In the genomic region with DNA sequence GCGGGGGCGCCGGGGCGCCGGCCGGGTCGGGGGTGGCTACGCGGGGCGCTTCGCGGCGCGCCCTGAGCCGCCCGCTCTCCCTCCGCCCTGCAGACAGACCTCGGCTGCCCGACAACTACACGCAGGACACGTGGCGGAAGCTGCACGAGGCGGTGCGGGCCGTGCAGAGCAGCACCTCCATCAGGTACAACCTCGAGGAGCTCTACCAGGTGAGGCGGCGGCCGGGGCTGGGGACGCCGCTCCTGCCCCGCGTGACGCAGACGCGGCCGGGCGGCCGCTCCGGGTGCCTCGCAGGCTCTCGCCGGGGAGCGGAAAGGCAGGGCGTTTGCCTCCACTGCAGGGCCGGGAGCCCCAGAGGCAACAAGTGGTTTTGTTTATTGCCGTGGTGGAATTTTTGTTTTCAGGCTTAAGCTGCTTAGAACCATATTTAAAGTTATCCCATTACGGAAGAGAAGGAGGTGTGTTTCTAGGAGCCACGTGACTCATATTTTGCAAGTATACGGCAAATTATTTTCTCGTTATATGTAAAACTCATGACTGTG, we compare ENCODE assay signal across 8 cellular contexts. TPM values are rescaled to one million over a fixed set of nuclear protein-coding genes. Genes with fewer than 3 reads are reported as not detected.
A peak's percentile ranks its signal among the peaks of the same experiment; 100 is the strongest.
DNase-seq lines count a peak whose midpoint lies in the region; ATAC-seq and TF ChIP-seq lines count a peak whose summit lies in the region.

No MANE protein-coding gene starts in this region.

- no peak for TF ChIP-seq CTCF in BJ (IDR thresholded peaks at IDR 0.05; ENCODE audit: insufficient read depth, low read depth, low read length)
- TF ChIP-seq CTCF in fibroblast of lung (conservative IDR thresholded peaks at IDR 0.05 in 1 of 2, IDR thresholded peaks at IDR 0.05 in 1 of 2; ENCODE audit: low read depth in 1 of 2, low read length in 2 of 2) = no peak
- TF ChIP-seq CTCF in nephron progenitor cell (IDR thresholded peaks at IDR 0.05) = no peak

- H3K4me3 ChIP-seq in BJ (ENCODE audit: low read depth, low read length) = peak overlapping the region; percentile 77
- peak overlapping the region; percentile 66 to 92 (median 78) for H3K4me3 ChIP-seq in fibroblast of lung (replicated peaks in 1 of 4; ENCODE audit: control extremely low read depth in 1 of 4, insufficient read depth in 1 of 4, low read depth in 3 of 4, low read length in 4 of 4)
- peak overlapping the region; percentile 39 to 96 (median 77) for H3K4me3 ChIP-seq in subcutaneous abdominal adipose tissue (ENCODE audit: low read depth in 1 of 5, low read length in 5 of 5)

- peaks cover 54% of the 10 kb centered on the region for H3K4me1 Mint-ChIP-seq in activated T-cell treated with anti-CD3 and anti-CD28 coated beads, Interleukin-2, amount 50 U/mL, for 4 hours (ENCODE audit: low read depth)
- H3K4me1 Mint-ChIP-seq in nephron progenitor cell = peaks cover 60% of the 10 kb centered on the region

- CTCF ChIA-PET in BJ (lab: Yijun Ruan, JAX) = interaction anchor here (0.8 to 1.1 kb wide), 3 partner anchors 9 to 175 kb away, joined by 3 to 4 read pairs (median 3); no protein-coding TSS in a partner anchor

- peak overlapping the region; percentile 54 for H3K27ac Mint-ChIP-seq in nephron progenitor cell

- POLR2A ChIA-PET in BJ (lab: Charles Lee) = interaction anchor here (0.5 kb wide), 1 partner anchor 81 kb away, joined by 3 read pairs; no protein-coding TSS in a partner anchor

- H3K79me2 ChIP-seq in fibroblast of lung (ENCODE audit: control insufficient read depth, insufficient read depth, low read length) = peaks cover 87% of the 10 kb centered on the region

- H3K27me3 ChIP-seq in BJ (ENCODE audit: control insufficient read depth, insufficient read depth, low read length) = no peaks in the 10 kb centered on the region
- H3K27me3 ChIP-seq in fibroblast of lung (ENCODE audit: control insufficient read depth, insufficient read depth, low read length) = no peaks in the 10 kb centered on the region
- H3K27me3 ChIP-seq in subcutaneous abdominal adipose tissue (ENCODE audit: control insufficient read depth in 5 of 5, insufficient read depth in 4 of 5, low read length in 5 of 5) = no peaks in the 10 kb centered on the region

- no peaks in the 10 kb centered on the region for H3K27me3 Mint-ChIP-seq in activated T-cell treated with anti-CD3 and anti-CD28 coated beads, Interleukin-2, amount 50 U/mL, for 4 hours (ENCODE audit: low read depth)
- H3K27me3 Mint-ChIP-seq in nephron progenitor cell (ENCODE audit: low read depth, poor library complexity) = no peaks in the 10 kb centered on the region

- peaks cover 32% of the 10 kb centered on the region for H3K36me3 Mint-ChIP-seq in activated T-cell treated with anti-CD3 and anti-CD28 coated beads, Interleukin-2, amount 50 U/mL, for 4 hours (ENCODE audit: insufficient read depth)
- peaks cover 39% of the 10 kb centered on the region for H3K36me3 Mint-ChIP-seq in nephron progenitor cell (ENCODE audit: low read depth)

- H3K27ac ChIP-seq in fibroblast of lung (ENCODE audit: insufficient read depth, low read length) = peak overlapping the region; percentile 80
- peak overlapping the region; percentile 83 for H3K27ac ChIP-seq in subcutaneous abdominal adipose tissue (ENCODE audit: low read depth, low read length)

- H3K4me1 ChIP-seq in fibroblast of lung (ENCODE audit: control insufficient read depth, extremely low read depth, insufficient read depth, low read length) = peaks cover 9% of the 10 kb centered on the region
- peaks cover 5 to 43% (median 26%) of the 10 kb centered on the region in 5 donors for H3K4me1 ChIP-seq in subcutaneous abdominal adipose tissue (ENCODE audit: control insufficient read depth in 5 of 5, insufficient read depth in 5 of 5, low read length in 5 of 5)

- H3K9me3 Mint-ChIP-seq in activated T-cell treated with anti-CD3 and anti-CD28 coated beads, Interleukin-2, amount 50 U/mL, for 4 hours = no peaks in the 10 kb centered on the region
- H3K9me3 Mint-ChIP-seq in nephron progenitor cell = no peaks in the 10 kb centered on the region

- H3K9me3 ChIP-seq in fibroblast of lung (ENCODE audit: control insufficient read depth, insufficient read depth, low read depth, low read length) (no peaks in the 10 kb centered on the region), subcutaneous abdominal adipose tissue (ENCODE audit: control insufficient read depth in 5 of 5, low read length in 5 of 5) (no peaks in the 10 kb centered on the region)

- no peak for DNase-seq in BJ (ENCODE audit: low read depth)
- DNase-seq in OCI-M1 (lab: John Stamatoyannopoulos, UW) = peak; percentile 75
- DNase-seq in activated T-cell treated with anti-CD3 and anti-CD28 coated beads, Interleukin-2, amount 50 U/mL, for 4 hours = peak; percentile 64
- peak; percentile 59 to 60 for DNase-seq in fibroblast of lung (ENCODE audit: low read depth in 2 of 2)
- DNase-seq in nephron progenitor cell = peak; percentile 55

- H2AFZ ChIP-seq in fibroblast of lung (ENCODE audit: low read length) = no peak overlapping the region

- peak; percentile 45 for TF ChIP-seq POLR2A in GM19193 (IDR thresholded peaks at IDR 0.05; ENCODE audit: extremely low read depth, insufficient read depth, insufficient read length)

- H4K20me1 ChIP-seq in fibroblast of lung (ENCODE audit: control insufficient read depth, extremely low read depth, insufficient read depth, low read length) = no peaks in the 10 kb centered on the region

- H3K36me3 ChIP-seq in BJ (ENCODE audit: control insufficient read depth, insufficient read depth, low read length) (0 out of 2 replicates have a peak, but pooled peaks cover 3% of the 10 kb centered on the region), fibroblast of lung (ENCODE audit: control insufficient read depth, insufficient read depth, low read length) (peaks cover 5% of the 10 kb centered on the region), subcutaneous abdominal adipose tissue (ENCODE audit: control insufficient read depth in 5 of 5, insufficient read depth in 5 of 5, low read length in 5 of 5) (peaks cover 0 to 6% (median 4%) of the 10 kb centered on the region in 5 donors)

- H3K9ac ChIP-seq in fibroblast of lung (ENCODE audit: insufficient read depth, low read length) (peak overlapping the region; percentile 86), subcutaneous abdominal adipose tissue (ENCODE audit: low read length in 5 of 5) (peak overlapping the region; percentile 46 to 94 (median 67))

- ATAC-seq in HG03354 (IDR thresholded peaks at IDR 0.05; ENCODE audit: poor library complexity, severe bottlenecking, unreplicated experiment) = peak; percentile 50
- peak; percentile 46 to 49 for ATAC-seq in activated T-cell treated with anti-CD3 and anti-CD28 coated beads, Interleukin-2, amount 50 U/mL, for 4 hours

- peak overlapping the region; percentile 83 for H3K4me3 Mint-ChIP-seq in activated T-cell treated with anti-CD3 and anti-CD28 coated beads, Interleukin-2, amount 50 U/mL, for 4 hours
- H3K4me3 Mint-ChIP-seq in nephron progenitor cell = peak overlapping the region; percentile 88

- peak overlapping the region; percentile 81 for H3K4me2 ChIP-seq in fibroblast of lung (ENCODE audit: extremely low read depth, insufficient read depth, low read length)

RNA-seq across cellular contexts. Expression of a gene that starts 0.5 kb away (rescaled TPM):
- polyA plus RNA-seq in BJ (2011; rRNA removed) (51.5 and 67.1 TPM in 2 replicates), fibroblast of lung (89.5 and 107 TPM in 2 replicates)
- polyA minus RNA-seq in BJ (2011; rRNA and poly(A)+ RNA removed) = 35.6 and 39.4 TPM in 2 replicates
- total RNA-seq in activated T-cell treated with anti-CD3 and anti-CD28 coated beads, Interleukin-2, amount 50 U/mL, for 4 hours = 10 to 100 TPM; 85.5 to 89.8 (median 87.8) TPM
- total RNA-seq in fibroblast of lung = 98.4 and 126 TPM in 2 replicates
- polyA plus RNA-seq in fibroblast of lung (2012) = 84.1 and 93.0 TPM in 2 replicates
- polyA minus RNA-seq in fibroblast of lung (ENCODE audit: low replicate concordance) = 74.9 and 108 TPM in 2 replicates

RNA-seq across cellular contexts. Expression of a gene that starts 1.5 kb away (rescaled TPM):
- polyA plus RNA-seq in BJ (2011; rRNA removed) = 73.6 and 87.5 TPM in 2 replicates
- 28.2 and 43.4 TPM in 2 replicates for polyA minus RNA-seq in BJ (2011; rRNA and poly(A)+ RNA removed)
- total RNA-seq in activated T-cell treated with anti-CD3 and anti-CD28 coated beads, Interleukin-2, amount 50 U/mL, for 4 hours = 10 to 100 TPM; 63.3 to 68.1 (median 66.9) TPM
- total RNA-seq in fibroblast of lung = 66.8 and 113 TPM in 2 replicates
- polyA plus RNA-seq in fibroblast of lung = 85.6 and 93.5 TPM in 2 replicates
- polyA plus RNA-seq in fibroblast of lung (2012) = 53.1 and 55.9 TPM in 2 replicates
- 14.3 and 23.0 TPM in 2 replicates for polyA minus RNA-seq in fibroblast of lung (ENCODE audit: low replicate concordance)

RNA-seq across cellular contexts. Expression of a gene that starts 51.5 kb away (rescaled TPM):
- polyA plus RNA-seq in BJ (2011; rRNA removed) (not detected in 2 replicates), fibroblast of lung (not detected in 2 replicates)
- polyA minus RNA-seq in BJ (2011; rRNA and poly(A)+ RNA removed) = not detected in 2 replicates
- not detected for total RNA-seq in activated T-cell treated with anti-CD3 and anti-CD28 coated beads, Interleukin-2, amount 50 U/mL, for 4 hours
- not detected in 2 replicates for total RNA-seq in fibroblast of lung
- not detected in 2 replicates for polyA plus RNA-seq in fibroblast of lung (2012)
- polyA minus RNA-seq in fibroblast of lung (ENCODE audit: low replicate concordance) = not detected in 2 replicates
